17 cellular contexts compared by ENCODE assay signal in the genomic region with DNA sequence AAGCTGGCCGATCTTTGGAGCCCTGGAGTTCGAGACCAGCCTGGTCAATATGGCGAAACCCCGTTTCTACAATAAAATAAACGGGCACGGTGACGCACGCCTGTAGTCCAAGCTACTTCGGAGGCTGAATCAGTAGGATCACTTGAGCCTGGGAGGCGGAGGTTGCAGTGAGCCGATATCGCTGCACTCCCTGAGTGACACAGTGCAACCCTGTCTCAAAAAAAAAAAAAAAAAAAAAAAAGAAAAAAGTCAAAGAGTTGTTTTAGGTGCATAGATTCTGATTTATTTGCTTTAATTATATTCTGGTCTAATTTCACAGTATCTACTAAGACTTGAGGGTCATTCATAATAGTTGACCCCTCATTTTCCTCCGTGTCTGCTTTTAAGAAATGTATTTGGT. TPM values are rescaled to one million over a fixed set of nuclear protein-coding genes. Genes with fewer than 3 reads are reported as not detected.
DNase-seq lines count a peak whose midpoint lies in the region; ATAC-seq and TF ChIP-seq lines count a peak whose summit lies in the region.
"Had no signal": no experiment of that assay in that cellular context is flagged by ENCODE, and none has a peak within 500 bp of the region (broad histone marks: within the 10 kb centered on the region; RNA-seq: fewer than 3 reads in every experiment).

No MANE protein-coding gene starts in this region.

- H3K36me3 ChIP-seq in SK-N-SH (replicated peaks in 1 of 2; ENCODE audit: control insufficient read depth in 1 of 2, insufficient read depth in 2 of 2, low read length in 1 of 2) = no peaks in the 10 kb centered on the region
- H3K36me3 ChIP-seq: ascending aorta, HAP-1, left lung, ovary had no signal

- no peaks in the 10 kb centered on the region for H3K9me3 Mint-ChIP-seq in activated naive CD8-positive, alpha-beta T cell (ENCODE audit: low read depth)
- no peaks in the 10 kb centered on the region for H3K9me3 Mint-ChIP-seq in natural killer cell

- H3K4me2 ChIP-seq in SK-N-SH = peak overlapping the region; percentile 79

- TF ChIP-seq CTCF in SK-N-SH (IDR thresholded peaks at IDR 0.05) = no peak
- TF ChIP-seq CTCF in natural killer cell (IDR thresholded peaks at IDR 0.05) = no peak

- H3K4me3 ChIP-seq in SK-N-SH (ENCODE audit: low read depth in 2 of 2, low read length in 1 of 2) = peak overlapping the region in 1 of 2 experiments; percentile 5; a peak in 1 of 4 replicates
- H3K4me3 ChIP-seq: HAP-1, ovary had no signal

- no peaks in the 10 kb centered on the region for H3K36me3 Mint-ChIP-seq in activated naive CD8-positive, alpha-beta T cell
- H3K36me3 Mint-ChIP-seq in natural killer cell = no peaks in the 10 kb centered on the region

- H3K9ac ChIP-seq in SK-N-SH = no peak overlapping the region

- no peaks in the 10 kb centered on the region for H3K9me2 ChIP-seq in SK-N-SH

- CTCF ChIA-PET in SK-N-SH (lab: Yijun Ruan, JAX) = interaction anchor here (0.8 to 1.8 kb wide), 3 partner anchors 9 to 88 kb away, joined by 3 to 5 read pairs (median 4); a partner anchor contains a TSS
- CTCF ChIA-PET in HEK293T (lab: Yijun Ruan, JAX) = no interaction called here

- TF ChIP-seq EP300 in SK-N-SH (IDR thresholded peaks at IDR 0.05; ENCODE audit: borderline replicate concordance in 1 of 2, low read depth in 1 of 2, low read length in 1 of 2) = no peak

- DNase-seq in SK-N-SH (no peak), HEK293T (ENCODE audit: extremely low spot score) (no peak), natural killer cell (no peak), glomerular visceral epithelial cell (ENCODE audit: extremely low spot score) (no peak), NCI-H2029 treated with DMSO at 0.1 percent for 48 hours (lab: John Stamatoyannopoulos, UW) (no peak), OCI-M2 (lab: John Stamatoyannopoulos, UW; ENCODE audit: unreplicated experiment) (no peak)
- DNase-seq: ACHN; activated CD8-positive, alpha-beta memory T cell treated with anti-CD3 and anti-CD28 coated beads for 24 hours; effector CD8-positive, alpha-beta T cell; left lung; NCI-H1436 treated with DMSO at 0.1 percent for 48 hours; NCI-H526 treated with DMSO at 0.1 percent for 48 hours had no signal

- H3K27ac ChIP-seq in SK-N-SH (ENCODE audit: low read depth in 2 of 2, low read length in 1 of 2) = no peak overlapping the region
- H3K27ac ChIP-seq: ascending aorta, left lung, ovary had no signal

- no peaks in the 10 kb centered on the region for H3K27me3 ChIP-seq in SK-N-SH (ENCODE audit: insufficient read depth)
- H3K27me3 ChIP-seq: ascending aorta, left lung, ovary had no signal

- peaks cover 4 to 9% of the 10 kb centered on the region in 2 experiments; a peak in 3 of 4 replicates for H3K4me1 ChIP-seq in SK-N-SH (ENCODE audit: control insufficient read depth in 1 of 2, insufficient read depth in 2 of 2, low read depth in 1 of 2, low read length in 1 of 2)

- H3K4me1 Mint-ChIP-seq in activated naive CD8-positive, alpha-beta T cell (ENCODE audit: low read depth) = peaks cover 22% of the 10 kb centered on the region
- peaks cover 15 to 20% of the 10 kb centered on the region in 2 donors for H3K4me1 Mint-ChIP-seq in natural killer cell

- no peaks in the 10 kb centered on the region for H3K9me3 ChIP-seq in SK-N-SH
- H3K9me3 ChIP-seq: ascending aorta, HAP-1, left lung, ovary had no signal

- no peak overlapping the region for H3K27ac Mint-ChIP-seq in activated naive CD8-positive, alpha-beta T cell
- peak overlapping the region; percentile 35 to 70 for H3K27ac Mint-ChIP-seq in natural killer cell

- POLR2A ChIA-PET in SK-N-SH (lab: Yijun Ruan, JAX) = interaction anchor here (1.0 kb wide), 1 partner anchor 81 kb away, joined by 3 read pairs; a partner anchor contains a TSS
- POLR2A ChIA-PET in HEK293T (lab: Yijun Ruan, JAX) = interaction anchor here (1.8 kb wide), 1 partner anchor 81 kb away, joined by 10 read pairs; a partner anchor contains a TSS

- no peaks in the 10 kb centered on the region for H3K27me3 Mint-ChIP-seq in activated naive CD8-positive, alpha-beta T cell
- no peaks in the 10 kb centered on the region for H3K27me3 Mint-ChIP-seq in natural killer cell (ENCODE audit: low read depth in 2 of 2)

- peaks cover 8% of the 10 kb centered on the region for H3F3A ChIP-seq in SK-N-SH (replicated peaks; ENCODE audit: insufficient read depth)

- H3K4me3 Mint-ChIP-seq in activated naive CD8-positive, alpha-beta T cell = peak overlapping the region; percentile 88
- peak overlapping the region; percentile 67 for H3K4me3 Mint-ChIP-seq in natural killer cell

- intact Hi-C loops in natural killer cell (cut with micrococcal nuclease) = no loop called here

- no peak overlapping the region for H2AFZ ChIP-seq in SK-N-SH (ENCODE audit: low read depth)

- peaks cover 59% of the 10 kb centered on the region for H3K79me2 ChIP-seq in SK-N-SH (ENCODE audit: insufficient read depth)

- no peaks in the 10 kb centered on the region for H4K20me1 ChIP-seq in SK-N-SH (ENCODE audit: insufficient read depth)

- no peak for TF ChIP-seq RAD21 in SK-N-SH (IDR thresholded peaks at IDR 0.05; ENCODE audit: low read length)

- ATAC-seq in SK-N-SH treated with all-trans-retinoic acid at 6 μM for 48 hours (no peak), natural killer cell (no peak)
- ATAC-seq: left lung had no signal

- WGBS in SK-N-SH (ENCODE audit: low lambda C conversion rate) = 88% methylated on average over 13 of the region's 13 CpGs

TF ChIP-seq in SK-N-SH, 30 proteins besides CTCF, POLR2A, EP300 and RAD21 (continues in another document):
- TF ChIP-seq TAF1 (IDR thresholded peaks at IDR 0.05; ENCODE audit: borderline replicate concordance, low read depth, low read length) = no peak
- TF ChIP-seq, protein P1, sequence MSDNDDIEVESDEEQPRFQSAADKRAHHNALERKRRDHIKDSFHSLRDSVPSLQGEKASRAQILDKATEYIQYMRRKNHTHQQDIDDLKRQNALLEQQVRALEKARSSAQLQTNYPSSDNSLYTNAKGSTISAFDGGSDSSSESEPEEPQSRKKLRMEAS (IDR thresholded peaks at IDR 0.05; ENCODE audit: low read depth) = no peak
- no peak for TF ChIP-seq SMC3 (IDR thresholded peaks at IDR 0.05; ENCODE audit: low read depth, low read length)

TF ChIP-seq in SK-N-SH treated with all-trans-retinoic acid at 6 μM for 48 hours, 23 proteins besides CTCF, POLR2A, EP300 and RAD21:
- TF ChIP-seq ZNF8 (CRISPR knock-in tag; IDR thresholded peaks at IDR 0.05) (no peak), GLIS3 (CRISPR knock-in tag; IDR thresholded peaks at IDR 0.05) (no peak), PPARA (CRISPR knock-in tag; IDR thresholded peaks at IDR 0.05; ENCODE audit: borderline replicate concordance) (no peak), ZFP30 (CRISPR knock-in tag; IDR thresholded peaks at IDR 0.05) (no peak), ZNF565 (CRISPR knock-in tag; conservative IDR thresholded peaks at IDR 0.05; ENCODE audit: low read depth) (no peak)
- TF ChIP-seq, protein P2, sequence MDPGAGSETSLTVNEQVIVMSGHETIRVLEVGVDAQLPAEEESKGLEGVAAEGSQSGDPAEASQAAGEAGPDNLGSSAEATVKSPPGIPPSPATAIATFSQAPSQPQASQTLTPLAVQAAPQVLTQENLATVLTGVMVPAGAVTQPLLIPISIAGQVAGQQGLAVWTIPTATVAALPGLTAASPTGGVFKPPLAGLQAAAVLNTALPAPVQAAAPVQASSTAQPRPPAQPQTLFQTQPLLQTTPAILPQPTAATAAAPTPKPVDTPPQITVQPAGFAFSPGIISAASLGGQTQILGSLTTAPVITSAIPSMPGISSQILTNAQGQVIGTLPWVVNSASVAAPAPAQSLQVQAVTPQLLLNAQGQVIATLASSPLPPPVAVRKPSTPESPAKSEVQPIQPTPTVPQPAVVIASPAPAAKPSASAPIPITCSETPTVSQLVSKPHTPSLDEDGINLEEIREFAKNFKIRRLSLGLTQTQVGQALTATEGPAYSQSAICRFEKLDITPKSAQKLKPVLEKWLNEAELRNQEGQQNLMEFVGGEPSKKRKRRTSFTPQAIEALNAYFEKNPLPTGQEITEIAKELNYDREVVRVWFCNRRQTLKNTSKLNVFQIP (CRISPR knock-in tag; IDR thresholded peaks at IDR 0.05; ENCODE audit: borderline replicate concordance, low read depth) = no peak
TF ChIP-seq in SK-N-SH treated with all-trans-retinoic acid at 6 μM for 48 hours: peak in this region for 0.

TF ChIP-seq in HEK293T, 16 proteins besides CTCF, POLR2A, EP300 and RAD21:
- TF ChIP-seq TARDBP (IDR thresholded peaks at IDR 0.05) (no peak), SUZ12 (IDR thresholded peaks at IDR 0.05) (no peak), FOXM1 (IDR thresholded peaks at IDR 0.05; ENCODE audit: borderline replicate concordance) (no peak), FOXA1 (IDR thresholded peaks at IDR 0.05) (no peak), ZNF384 (IDR thresholded peaks at IDR 0.05) (peak; percentile 94)
- TF ChIP-seq, protein P3, sequence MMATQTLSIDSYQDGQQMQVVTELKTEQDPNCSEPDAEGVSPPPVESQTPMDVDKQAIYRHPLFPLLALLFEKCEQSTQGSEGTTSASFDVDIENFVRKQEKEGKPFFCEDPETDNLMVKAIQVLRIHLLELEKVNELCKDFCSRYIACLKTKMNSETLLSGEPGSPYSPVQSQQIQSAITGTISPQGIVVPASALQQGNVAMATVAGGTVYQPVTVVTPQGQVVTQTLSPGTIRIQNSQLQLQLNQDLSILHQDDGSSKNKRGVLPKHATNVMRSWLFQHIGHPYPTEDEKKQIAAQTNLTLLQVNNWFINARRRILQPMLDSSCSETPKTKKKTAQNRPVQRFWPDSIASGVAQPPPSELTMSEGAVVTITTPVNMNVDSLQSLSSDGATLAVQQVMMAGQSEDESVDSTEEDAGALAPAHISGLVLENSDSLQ (IDR thresholded peaks at IDR 0.05) = peak; percentile 81
TF ChIP-seq in HEK293T: peak in this region for 2.

RNA-seq across cellular contexts. Expression of a gene that starts 1.7 kb away (rescaled TPM):
- polyA plus RNA-seq in SK-N-SH (2012; rRNA removed) = 4.9 and 6.4 TPM in 2 replicates
- polyA plus RNA-seq in SK-N-SH (2012; cell fraction: cytosol; rRNA removed) = 5.4 and 7.2 TPM in 2 replicates
- 5.2 and 5.9 TPM in 2 replicates for polyA plus RNA-seq in SK-N-SH (2012; cell fraction: nucleus; rRNA removed)
- total RNA-seq in natural killer cell = 10 to 100 TPM in 2 of 3 donors, 1 to 10 TPM in 1; 8.3 to 14.3 (median 10.5) TPM

RNA-seq across cellular contexts. Expression of a gene that starts 8.0 kb away (rescaled TPM):
- polyA plus RNA-seq in SK-N-SH (2012; rRNA removed) = 9.1 and 15.0 TPM in 2 replicates
- polyA plus RNA-seq in SK-N-SH (2012; cell fraction: cytosol; rRNA removed) = 16.6 and 17.8 TPM in 2 replicates
- polyA plus RNA-seq in SK-N-SH (2012; cell fraction: nucleus; rRNA removed) = 4.6 and 9.2 TPM in 2 replicates
- 1 to 10 TPM in 1 of 3 donors, under 1 TPM in 2; 0.25 to 1.4 (median 0.68) TPM for total RNA-seq in natural killer cell

RNA-seq across cellular contexts. Expression of a gene that starts 46.7 kb away (rescaled TPM):
- not detected in 2 replicates for polyA plus RNA-seq in SK-N-SH (2012; rRNA removed)
- not detected in 2 replicates for polyA plus RNA-seq in SK-N-SH (2012; cell fraction: cytosol; rRNA removed)
- polyA plus RNA-seq in SK-N-SH (2012; cell fraction: nucleus; rRNA removed) = not detected in 2 replicates
- total RNA-seq in natural killer cell = not detected
- total RNA-seq: ascending aorta had no signal
- polyA plus RNA-seq: ovary had no signal
